1 cellular context compared by ENCODE assay signal in genomic region chr16:57315401-57315800, GRCh38.
TF ChIP-seq lines count a peak whose summit lies in the region.

No MANE protein-coding gene starts in this region.

TF ChIP-seq in IMR-90, 13 proteins besides CTCF, POLR2A, EP300 and RAD21:
- TF ChIP-seq CHD1 (IDR thresholded peaks at IDR 0.05; ENCODE audit: low read depth, low read length) (no peak), USF2 (IDR thresholded peaks at IDR 0.05; ENCODE audit: low read depth, low read length) (no peak), NFE2L2 (IDR thresholded peaks at IDR 0.05; ENCODE audit: low read depth, low read length) (no peak), SMC3 (IDR thresholded peaks at IDR 0.05; ENCODE audit: low read depth, low read length) (no peak)
